In the genomic region with DNA sequence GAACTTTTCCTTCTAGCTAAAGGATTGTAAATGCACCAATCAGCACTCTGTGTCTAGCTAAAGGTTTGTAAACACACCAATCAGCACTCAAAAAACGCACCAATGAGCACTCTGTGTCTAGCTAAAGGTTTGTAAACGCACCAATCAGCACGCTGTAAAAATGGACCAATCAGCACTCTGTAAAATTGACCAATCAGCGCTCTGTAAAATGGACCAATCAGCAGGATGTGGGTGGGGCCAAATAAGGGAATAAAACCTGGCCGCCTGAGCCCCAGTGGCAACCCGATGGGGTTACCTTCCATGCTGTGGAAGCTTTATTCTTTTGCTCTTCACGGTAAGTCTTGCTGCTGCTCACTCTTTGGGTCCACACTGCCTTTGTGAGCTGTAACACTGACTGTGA, we compare ENCODE assay signal across 5 cellular contexts. TPM values are rescaled to one million over a fixed set of nuclear protein-coding genes. Genes with fewer than 3 reads are reported as not detected.
"Had no signal": no experiment of that assay in that cellular context is flagged by ENCODE, and none has a peak within 500 bp of the region (broad histone marks: within the 10 kb centered on the region; RNA-seq: fewer than 3 reads in every experiment).

No MANE protein-coding gene starts in this region.

RNA-seq across cellular contexts. Expression of gene OR8B8, which starts 13.9 kb away (rescaled TPM):
- total RNA-seq: HepG2, HT-29, HT1080, IMR-90 had no signal
- polyA plus RNA-seq: HepG2, IgD-negative memory B cell, IMR-90 had no signal

RNA-seq across cellular contexts. Expression of gene OR8B4, which starts 34.7 kb away (rescaled TPM):
- total RNA-seq: HepG2, HT-29, HT1080, IMR-90 had no signal
- polyA plus RNA-seq: HepG2, IgD-negative memory B cell, IMR-90 had no signal
